In genomic region chr12:57426948-57427347, GRCh38 we compare ENCODE assay signal across 12 cellular contexts. TPM values are rescaled to one million over a fixed set of nuclear protein-coding genes. Genes with fewer than 3 reads are reported as not detected.
"Had no signal": no experiment of that assay in that cellular context is flagged by ENCODE, and none has a peak within 500 bp of the region (broad histone marks: within the 10 kb centered on the region; RNA-seq: fewer than 3 reads in every experiment).

No MANE protein-coding gene starts in this region.

RNA-seq across cellular contexts. Expression of gene INHBC, which starts 7.6 kb away (rescaled TPM):
- total RNA-seq: activated CD4-positive, alpha-beta memory T cell treated with anti-CD3 and anti-CD28 coated beads, Interleukin-2, amount 10 ng/mL, durations not matched to agents 7 days and 5 days; activated CD4-positive, alpha-beta T cell treated with anti-CD3 and anti-CD28 coated beads, Interleukin-2, amount 10 ng/mL, durations not matched to agents 7 days and 5 days; activated naive CD8-positive, alpha-beta T cell treated with anti-CD3 and anti-CD28 coated beads for 36 hours; activated T-helper 1 cell treated with anti-CD3 and anti-CD28 coated beads, Interleukin-12 subunit alpha, Interleukin-12 subunit beta, Interleukin-2, Interleukin-4 antibody, amounts not matched to agents 30 ng/mL and 10 ng/mL and 1 ng/mL, durations not matched to agents 14 hours and 24 hours and 36 hours; ascending aorta; breast epithelium; colonic mucosa; dermis microvascular lymphatic vessel endothelial cell; esophagus muscularis mucosa; foreskin keratinocyte; T-helper 17 cell had no signal
- polyA plus RNA-seq: cardiac muscle cell, foreskin keratinocyte had no signal

RNA-seq across cellular contexts. Expression of gene INHBE, which starts 28.2 kb away (rescaled TPM):
- total RNA-seq: activated CD4-positive, alpha-beta T cell treated with anti-CD3 and anti-CD28 coated beads, Interleukin-2, amount 10 ng/mL, durations not matched to agents 7 days and 5 days; ascending aorta; breast epithelium; dermis microvascular lymphatic vessel endothelial cell; esophagus muscularis mucosa; foreskin keratinocyte; T-helper 17 cell had no signal

RNA-seq across cellular contexts. Expression of gene ARHGAP9, which starts 52.7 kb away (rescaled TPM):
- total RNA-seq: dermis microvascular lymphatic vessel endothelial cell, foreskin keratinocyte had no signal
- polyA plus RNA-seq: cardiac muscle cell had no signal
